In genomic region chrX:63922221-63922620, GRCh38 we compare ENCODE assay signal across 1 cellular context.
TF ChIP-seq lines count a peak whose summit lies in the region.

No MANE protein-coding gene starts in this region.

TF ChIP-seq in IMR-90, 13 proteins besides CTCF, POLR2A, EP300 and RAD21 (continued from another document):
- no peak for TF ChIP-seq USF2 (IDR thresholded peaks at IDR 0.05; ENCODE audit: low read depth, low read length)
- TF ChIP-seq SMC3 (IDR thresholded peaks at IDR 0.05; ENCODE audit: low read depth, low read length) = no peak
- no peak for TF ChIP-seq RFX5 (IDR thresholded peaks at IDR 0.05; ENCODE audit: low read depth, low read length)
- TF ChIP-seq NFE2L2 (IDR thresholded peaks at IDR 0.05; ENCODE audit: low read depth, low read length) = no peak
